8 cellular contexts compared by ENCODE assay signal in the genomic region with DNA sequence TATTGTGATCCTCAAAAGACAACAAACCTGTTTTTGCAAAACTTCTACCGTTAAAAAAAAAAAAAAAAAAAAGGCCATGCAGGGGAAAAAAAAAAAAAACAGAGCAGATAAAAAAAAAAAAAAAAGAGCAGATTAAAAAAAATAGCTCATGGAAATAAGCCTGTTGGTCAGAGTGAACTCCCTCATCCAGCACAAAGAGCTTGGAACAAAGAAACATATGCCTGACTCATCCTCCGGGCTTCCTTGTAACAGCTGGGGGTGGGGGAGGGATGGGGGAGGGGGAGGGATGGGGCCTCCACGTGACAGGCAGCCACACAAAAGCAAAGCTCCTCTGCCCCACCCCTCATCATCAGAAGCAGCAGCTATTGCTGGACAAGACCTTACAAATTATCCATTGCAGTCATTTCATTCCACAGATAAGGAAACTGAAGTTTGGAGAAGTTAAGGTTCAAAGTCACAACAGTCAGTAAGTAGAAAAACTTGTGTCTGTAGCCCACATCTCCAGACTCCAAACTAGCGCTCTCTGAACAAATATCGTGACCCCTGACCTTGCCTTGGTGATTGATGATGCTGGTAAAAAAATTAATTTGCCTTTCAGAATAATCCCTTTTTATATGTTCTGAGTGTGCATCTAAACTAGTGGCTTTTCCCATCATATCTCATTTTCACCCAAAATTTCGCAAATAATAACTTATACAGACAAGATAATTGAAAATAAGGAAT. TPM values are rescaled to one million over a fixed set of nuclear protein-coding genes. Genes with fewer than 3 reads are reported as not detected.
DNase-seq lines count a peak whose midpoint lies in the region; ATAC-seq and TF ChIP-seq lines count a peak whose summit lies in the region.

No MANE protein-coding gene starts in this region.

- in situ Hi-C loops in gastrocnemius medialis (cut with MboI; ENCODE audit: low sequenced_read_pairs in 4 of 4), result loop anchor here in 1 of 4 donors (25.0 kb wide), 1 partner anchor 318 kb away; a partner anchor contains a TSS
- in situ Hi-C loops in G401 (cut with HindIII; ENCODE audit: low sequenced_read_pairs), result no loop called here

- ATAC-seq in left cardiac atrium (peak; percentile 81 to 93), gastrocnemius medialis (peak; percentile 75 to 78)

- POLR2A ChIA-PET in GM10248 (lab: Yijun Ruan, JAX), result no interaction called here

- H3K36me3 ChIP-seq in adrenal gland (replicated peaks in 1 of 2) (no peaks in the 10 kb centered on the region), gastrocnemius medialis (peaks cover 0 to 10% of the 10 kb centered on the region in 2 donors)

- no peak overlapping the region for H3K4me3 Mint-ChIP-seq in activated naive CD4-positive, alpha-beta T cell treated with anti-CD3 and anti-CD28 coated beads for 36 hours

- H3K27me3 Mint-ChIP-seq in activated naive CD4-positive, alpha-beta T cell treated with anti-CD3 and anti-CD28 coated beads for 36 hours (ENCODE audit: low read depth), result no peaks in the 10 kb centered on the region

- DNase-seq in AG09319 (ENCODE audit: extremely low read depth, low read depth), result peak; percentile 90
- peak; percentile 93 for DNase-seq in M059J (ENCODE audit: low read depth)
- DNase-seq in adrenal gland, result peak; percentile 68 to 90 (median 82)
- DNase-seq in left cardiac atrium, result peak; percentile 42
- DNase-seq in gastrocnemius medialis, result peak; percentile 20 to 33
- DNase-seq in activated naive CD4-positive, alpha-beta T cell treated with anti-CD3 and anti-CD28 coated beads for 36 hours, result no peak
- DNase-seq in G401 (ENCODE audit: low spot score), result no peak
- no peak for DNase-seq in GM10248 (ENCODE audit: extremely low spot score)

- no peak for TF ChIP-seq CTCF in AG09319 (IDR thresholded peaks at IDR 0.05; ENCODE audit: low read depth, low read length)
- no peak for TF ChIP-seq CTCF in adrenal gland (IDR thresholded peaks at IDR 0.05)
- TF ChIP-seq CTCF in gastrocnemius medialis (IDR thresholded peaks at IDR 0.05 in 4 of 5, conservative IDR thresholded peaks at IDR 0.05 in 1 of 5), result no peak
- no peak for TF ChIP-seq CTCF in GM10248 (IDR thresholded peaks at IDR 0.05; ENCODE audit: control extremely low read depth, extremely low read depth, low read depth, missing control alignments)

- H3K4me1 ChIP-seq in adrenal gland (replicated peaks in 1 of 2) (peaks cover 6 to 28% of the 10 kb centered on the region in 2 donors), gastrocnemius medialis (peaks cover 0 to 7% of the 10 kb centered on the region in 2 donors)

- H3K9me3 ChIP-seq in adrenal gland (replicated peaks in 1 of 3) (no peaks in the 10 kb centered on the region), gastrocnemius medialis (no peaks in the 10 kb centered on the region)

- CTCF ChIA-PET in activated naive CD4-positive, alpha-beta T cell treated with anti-CD3 and anti-CD28 coated beads for 36 hours (lab: Charles Lee), result interaction anchor here (0.9 kb wide), 1 partner anchor 28 kb away, joined by 8 read pairs; no protein-coding TSS in a partner anchor
- CTCF ChIA-PET in GM10248 (lab: Yijun Ruan, JAX), result no interaction called here

- peak overlapping the region in 4 of 5 donors; percentile 42 to 83 (median 64) for H3K27ac ChIP-seq in adrenal gland
- peak overlapping the region; percentile 2 to 51 (median 44) for H3K27ac ChIP-seq in gastrocnemius medialis

- no peaks in the 10 kb centered on the region for H3K36me3 Mint-ChIP-seq in activated naive CD4-positive, alpha-beta T cell treated with anti-CD3 and anti-CD28 coated beads for 36 hours (ENCODE audit: low read depth)

- intact Hi-C loops in adrenal gland (cut with DNase I) (no loop called here), left cardiac atrium (cut with DNase I) (no loop called here), gastrocnemius medialis (cut with DNase I; ENCODE audit: low total_unique reads) (no loop called here)
- intact Hi-C loops in activated naive CD4-positive, alpha-beta T cell treated with anti-CD3 and anti-CD28 coated beads for 36 hours (cut with micrococcal nuclease), result no loop called here

- H3K4me1 Mint-ChIP-seq in activated naive CD4-positive, alpha-beta T cell treated with anti-CD3 and anti-CD28 coated beads for 36 hours (ENCODE audit: low read depth), result peaks cover 6% of the 10 kb centered on the region

- H3K4me3 ChIP-seq in adrenal gland, result no peak overlapping the region
- H3K4me3 ChIP-seq in gastrocnemius medialis, result no peak overlapping the region

- no peak overlapping the region for H3K27ac Mint-ChIP-seq in activated naive CD4-positive, alpha-beta T cell treated with anti-CD3 and anti-CD28 coated beads for 36 hours

- WGBS in adrenal gland, 4 donors, result 22 to 33% (median 27%) methylated on average over 6 of the region's 6 CpGs

- peaks cover 6% of the 10 kb centered on the region for H3K9me3 Mint-ChIP-seq in activated naive CD4-positive, alpha-beta T cell treated with anti-CD3 and anti-CD28 coated beads for 36 hours

- H3K27me3 ChIP-seq in adrenal gland (no peaks in the 10 kb centered on the region), gastrocnemius medialis (no peaks in the 10 kb centered on the region)

- TF ChIP-seq POLR2A in adrenal gland (IDR thresholded peaks at IDR 0.05) (peak in 1 of 2 donors; percentile 26), gastrocnemius medialis (IDR thresholded peaks at IDR 0.05) (no peak)

RNA-seq across cellular contexts. Expression of a gene that starts 38.9 kb away (rescaled TPM):
- 32.1 and 51.3 TPM in 2 replicates for total RNA-seq in M059J (2014; rRNA removed; shearing (Covaris generic))
- 10 to 100 TPM in 6 of 8 donors, 1 to 10 TPM in 2; 6.9 to 20.8 (median 16.5) TPM for total RNA-seq in adrenal gland
- polyA plus RNA-seq in adrenal gland, result 10 to 100 TPM; 10.4 to 12.3 (median 11.9) TPM
- total RNA-seq in left cardiac atrium, result 10 to 100 TPM; 14.1 to 14.2 TPM
- total RNA-seq in gastrocnemius medialis, result 1 to 10 TPM; 3.0 to 9.0 (median 6.8) TPM
- total RNA-seq in activated naive CD4-positive, alpha-beta T cell treated with anti-CD3 and anti-CD28 coated beads for 36 hours, result 1 to 10 TPM in 1 of 2 experiments, under 1 TPM in 1; 0.91 to 1.1 TPM
- 23.3 and 25.7 TPM in 2 replicates for total RNA-seq in G401 (2014; rRNA removed; shearing (Covaris generic))

RNA-seq across cellular contexts. Expression of a gene that starts 42.6 kb away (rescaled TPM):
- 1.9 TPM in 1 of 2 replicates, not detected in the other for total RNA-seq in M059J (2014; rRNA removed; shearing (Covaris generic))
- total RNA-seq in adrenal gland (under 1 TPM in 2 of 8 donors, not detected in 6; 0.57 to 0.63 TPM), left cardiac atrium (1 to 10 TPM in 1 of 2 donors, under 1 TPM in 1; 0.76 to 1.4 TPM), gastrocnemius medialis (not detected)
- polyA plus RNA-seq in adrenal gland, result 10 to 100 TPM in 1 of 3 donors, 1 to 10 TPM in 1, not detected in 1; 8.8 to 14.6 TPM
- total RNA-seq in activated naive CD4-positive, alpha-beta T cell treated with anti-CD3 and anti-CD28 coated beads for 36 hours, result not detected
- not detected in 2 replicates for total RNA-seq in G401 (2014; rRNA removed; shearing (Covaris generic))

Comparison
In these comparisons a context has a peak if more than half of its experiments do, and no peak if none do; other contexts are left out.
1. DNase-seq: peak in AG09319 (single experiment), M059J (single experiment), adrenal gland (7 of 7), left cardiac atrium (single experiment) and gastrocnemius medialis (2 of 2); none in activated naive CD4-positive, alpha-beta T cell treated with anti-CD3 and anti-CD28 coated beads for 36 hours (single experiment), G401 (single experiment) and GM10248 (single experiment).